16 cellular contexts compared by ENCODE assay signal in genomic region chr14:99397698-99398097, GRCh38.
DNase-seq lines count a peak whose midpoint lies in the region; ATAC-seq and TF ChIP-seq lines count a peak whose summit lies in the region.
"Had no signal": no experiment of that assay in that cellular context is flagged by ENCODE, and none has a peak within 500 bp of the region (broad histone marks: within the 10 kb centered on the region; RNA-seq: fewer than 3 reads in every experiment).

No MANE protein-coding gene starts in this region.

- H3K27ac ChIP-seq in heart right ventricle (peak overlapping the region in 2 of 10 donors; percentile 34 to 50), skeletal muscle tissue (ENCODE audit: low read depth, low read length) (peak overlapping the region; percentile 26)

- H3K27me3 Mint-ChIP-seq in stimulated activated naive CD8-positive, alpha-beta T cell treated with anti-CD3 and anti-CD28 coated beads, Interleukin-15, amount 100 ng/mL, for 72 hours, result no peaks in the 10 kb centered on the region
- H3K27me3 Mint-ChIP-seq: CD4-positive, alpha-beta memory T cell had no signal

- DNase-seq in heart right ventricle (no peak), cardiac septum (ENCODE audit: low spot score) (no peak)
- DNase-seq in stimulated activated naive CD8-positive, alpha-beta T cell treated with anti-CD3 and anti-CD28 coated beads, Interleukin-15, amount 100 ng/mL, for 72 hours, result no peak
- no peak for DNase-seq in stimulated activated naive CD8-positive, alpha-beta T cell treated with anti-CD3 and anti-CD28 coated beads, Interleukin-15, Interleukin-2, amounts not matched to agents 100 U/mL and 50 U/mL, for 24 hours
- DNase-seq: C1 segment of cervical spinal cord; Calu3; CD4-positive, alpha-beta memory T cell; COR-L47; DMS53; DMS79 treated with DMSO at 0.1 percent for 48 hours; GF-D8; GOT3; HFFc6 had no signal

- ATAC-seq in heart right ventricle (peak in 5 of 8 donors; percentile 37 to 77 (median 64)), HG03469 (IDR thresholded peaks at IDR 0.05; ENCODE audit: unreplicated experiment) (no peak)
- ATAC-seq in stimulated activated naive CD8-positive, alpha-beta T cell treated with anti-CD3 and anti-CD28 coated beads, Interleukin-15, amount 100 ng/mL, for 72 hours, result no peak
- ATAC-seq in stimulated activated naive CD8-positive, alpha-beta T cell treated with anti-CD3 and anti-CD28 coated beads, Interleukin-15, Interleukin-2, amounts not matched to agents 100 U/mL and 50 U/mL, for 24 hours, result no peak

- peak overlapping the region; percentile 31 to 59 for H3K27ac Mint-ChIP-seq in stimulated activated naive CD8-positive, alpha-beta T cell treated with anti-CD3 and anti-CD28 coated beads, Interleukin-15, amount 100 ng/mL, for 72 hours
- H3K27ac Mint-ChIP-seq: CD4-positive, alpha-beta memory T cell; HFFc6 had no signal

- H3K4me1 Mint-ChIP-seq in stimulated activated naive CD8-positive, alpha-beta T cell treated with anti-CD3 and anti-CD28 coated beads, Interleukin-15, amount 100 ng/mL, for 72 hours, result peaks cover 17% of the 10 kb centered on the region

- H3K4me3 ChIP-seq in heart right ventricle (no peak overlapping the region), skeletal muscle tissue (ENCODE audit: low read length in 3 of 3) (no peak overlapping the region)
- H3K4me3 ChIP-seq: HAP-1 had no signal

- intact Hi-C loops in heart right ventricle (cut with DNase I), result no loop called here
- intact Hi-C loops in cardiac septum (cut with DNase I), result no loop called here

- no peak for TF ChIP-seq CTCF in heart right ventricle (IDR thresholded peaks at IDR 0.05)

- WGBS in heart right ventricle, 2 donors, result 63 to 75% methylated on average over 2 of the region's 2 CpGs

- H3K4me3 Mint-ChIP-seq in stimulated activated naive CD8-positive, alpha-beta T cell treated with anti-CD3 and anti-CD28 coated beads, Interleukin-15, amount 100 ng/mL, for 72 hours, result no peak overlapping the region
- H3K4me3 Mint-ChIP-seq: CD4-positive, alpha-beta memory T cell; HFFc6 had no signal

- H3K27me3 ChIP-seq in heart right ventricle (no peaks in the 10 kb centered on the region), skeletal muscle tissue (ENCODE audit: control insufficient read depth in 3 of 3, insufficient read depth in 3 of 3, low read length in 3 of 3) (no peaks in the 10 kb centered on the region)

- H3K4me1 ChIP-seq in heart right ventricle (peaks cover 0 to 7% (median 0%) of the 10 kb centered on the region in 9 donors), skeletal muscle tissue (ENCODE audit: control insufficient read depth in 3 of 3, insufficient read depth in 3 of 3, low read length in 3 of 3) (peaks cover 0 to 18% (median 9%) of the 10 kb centered on the region in 3 donors)
- H3K4me1 ChIP-seq: HAP-1 had no signal

- H3K9me3 ChIP-seq in heart right ventricle, result no peaks in the 10 kb centered on the region
- no peaks in the 10 kb centered on the region for H3K9me3 ChIP-seq in skeletal muscle tissue (ENCODE audit: control insufficient read depth in 3 of 3, low read length in 3 of 3)
- H3K9me3 ChIP-seq: HAP-1 had no signal

- no peaks in the 10 kb centered on the region for H3K9me3 Mint-ChIP-seq in stimulated activated naive CD8-positive, alpha-beta T cell treated with anti-CD3 and anti-CD28 coated beads, Interleukin-15, amount 100 ng/mL, for 72 hours
- H3K9me3 Mint-ChIP-seq: HFFc6 had no signal

- no peak overlapping the region for H3K9ac ChIP-seq in skeletal muscle tissue (ENCODE audit: low read depth in 1 of 3, low read length in 3 of 3)

- H3K36me3 ChIP-seq in heart right ventricle, result peaks cover 0 to 85% (median 27%) of the 10 kb centered on the region in 9 donors
- H3K36me3 ChIP-seq in skeletal muscle tissue (ENCODE audit: control insufficient read depth in 3 of 3, insufficient read depth in 3 of 3, low read length in 3 of 3), result peaks cover 23 to 37% (median 30%) of the 10 kb centered on the region in 3 donors

Comparison
In these comparisons a context has a peak if more than half of its experiments do, and no peak if none do; other contexts are left out.
1. ATAC-seq: peak in heart right ventricle (5 of 8); none in stimulated activated naive CD8-positive, alpha-beta T cell treated with anti-CD3 and anti-CD28 coated beads, Interleukin-15, amount 100 ng/mL, for 72 hours (single experiment), stimulated activated naive CD8-positive, alpha-beta T cell treated with anti-CD3 and anti-CD28 coated beads, Interleukin-15, Interleukin-2, amounts not matched to agents 100 U/mL and 50 U/mL, for 24 hours (single experiment) and HG03469 (single experiment).